In the genomic region with DNA sequence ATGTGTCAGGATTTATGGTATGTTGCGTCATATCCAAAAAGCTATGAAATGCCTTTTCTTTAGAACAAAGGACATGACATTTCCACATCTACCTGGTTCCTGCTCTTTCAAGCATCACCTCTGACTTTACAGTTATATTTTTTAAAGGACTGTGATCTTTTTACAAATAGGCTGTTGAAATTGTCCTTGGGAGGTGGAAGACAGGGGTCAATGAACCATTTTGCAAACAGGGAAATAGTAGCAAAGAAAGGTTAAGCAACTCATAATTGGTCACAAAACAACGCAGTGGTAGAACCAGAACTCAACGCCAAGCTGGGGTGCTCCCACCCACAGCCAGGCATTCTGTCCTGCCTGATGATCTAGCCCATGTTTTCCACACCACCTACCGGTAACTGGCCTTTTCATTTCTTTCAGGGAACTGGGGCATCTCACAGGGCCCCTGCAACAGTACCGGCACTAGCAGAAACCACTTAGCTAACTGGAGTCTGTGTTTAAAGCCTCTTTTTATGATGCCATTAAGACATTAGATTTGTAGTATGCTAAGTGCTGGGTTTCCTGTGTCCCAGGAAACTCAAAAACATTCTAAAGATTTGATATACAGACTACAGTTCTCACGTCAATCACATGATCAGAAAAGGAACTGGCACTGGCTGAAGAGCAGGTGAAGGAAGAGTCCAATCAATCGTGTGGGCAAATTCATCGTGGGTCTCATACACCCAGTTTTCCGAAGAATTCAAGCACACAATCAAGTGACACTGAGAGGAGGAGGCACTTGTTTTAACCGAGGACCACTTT, we compare ENCODE assay signal across 1 cellular context.
TF ChIP-seq lines count a peak whose summit lies in the region.

No MANE protein-coding gene starts in this region.

TF ChIP-seq in K562, 482 proteins besides CTCF, POLR2A, EP300 and RAD21 (continued from another document and continues in another):
- TF ChIP-seq, protein P1, sequence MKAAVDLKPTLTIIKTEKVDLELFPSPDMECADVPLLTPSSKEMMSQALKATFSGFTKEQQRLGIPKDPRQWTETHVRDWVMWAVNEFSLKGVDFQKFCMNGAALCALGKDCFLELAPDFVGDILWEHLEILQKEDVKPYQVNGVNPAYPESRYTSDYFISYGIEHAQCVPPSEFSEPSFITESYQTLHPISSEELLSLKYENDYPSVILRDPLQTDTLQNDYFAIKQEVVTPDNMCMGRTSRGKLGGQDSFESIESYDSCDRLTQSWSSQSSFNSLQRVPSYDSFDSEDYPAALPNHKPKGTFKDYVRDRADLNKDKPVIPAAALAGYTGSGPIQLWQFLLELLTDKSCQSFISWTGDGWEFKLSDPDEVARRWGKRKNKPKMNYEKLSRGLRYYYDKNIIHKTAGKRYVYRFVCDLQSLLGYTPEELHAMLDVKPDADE (conservative IDR thresholded peaks at IDR 0.05; ENCODE audit: control insufficient read depth, low read depth, low read length): no peak
- TF ChIP-seq MCM3 (IDR thresholded peaks at IDR 0.05): no peak
- no peak for TF ChIP-seq GABPB1 (CRISPR knock-in tag; IDR thresholded peaks at IDR 0.05)
- TF ChIP-seq TBP (optimal IDR thresholded peaks at IDR 0.05; ENCODE audit: low read depth, low read length): no peak
- TF ChIP-seq, protein P2, sequence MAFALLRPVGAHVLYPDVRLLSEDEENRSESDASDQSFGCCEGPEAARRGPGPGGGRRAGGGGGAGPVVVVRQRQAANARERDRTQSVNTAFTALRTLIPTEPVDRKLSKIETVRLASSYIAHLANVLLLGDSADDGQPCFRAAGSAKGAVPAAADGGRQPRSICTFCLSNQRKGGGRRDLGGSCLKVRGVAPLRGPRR (CRISPR knock-in tag; IDR thresholded peaks at IDR 0.05): no peak
- TF ChIP-seq PTTG1 (tag; IDR thresholded peaks at IDR 0.05; ENCODE audit: low read depth): 0 out of 2 replicates have a peak, but pooled peaks have one; percentile 38
- TF ChIP-seq RBFOX2 (IDR thresholded peaks at IDR 0.05; ENCODE audit: low read depth, low read length): no peak; the same call in 1 of the 2 replicates
- TF ChIP-seq ZNF785 (CRISPR knock-in tag; IDR thresholded peaks at IDR 0.05): no peak
- TF ChIP-seq, protein P3, sequence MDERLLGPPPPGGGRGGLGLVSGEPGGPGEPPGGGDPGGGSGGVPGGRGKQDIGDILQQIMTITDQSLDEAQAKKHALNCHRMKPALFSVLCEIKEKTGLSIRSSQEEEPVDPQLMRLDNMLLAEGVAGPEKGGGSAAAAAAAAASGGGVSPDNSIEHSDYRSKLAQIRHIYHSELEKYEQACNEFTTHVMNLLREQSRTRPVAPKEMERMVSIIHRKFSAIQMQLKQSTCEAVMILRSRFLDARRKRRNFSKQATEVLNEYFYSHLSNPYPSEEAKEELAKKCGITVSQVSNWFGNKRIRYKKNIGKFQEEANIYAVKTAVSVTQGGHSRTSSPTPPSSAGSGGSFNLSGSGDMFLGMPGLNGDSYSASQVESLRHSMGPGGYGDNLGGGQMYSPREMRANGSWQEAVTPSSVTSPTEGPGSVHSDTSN (CRISPR knock-in tag; IDR thresholded peaks at IDR 0.05; ENCODE audit: low read depth): no peak
- TF ChIP-seq, protein P3 (tag; conservative IDR thresholded peaks at IDR 0.05; ENCODE audit: low read depth): peak; percentile 88
- TF ChIP-seq CXXC5 (CRISPR knock-in tag; IDR thresholded peaks at IDR 0.05): 0 out of 2 replicates have a peak, but pooled peaks have one; percentile 19
- no peak for TF ChIP-seq HMG20B (CRISPR knock-in tag; IDR thresholded peaks at IDR 0.05)
- TF ChIP-seq, protein P4, sequence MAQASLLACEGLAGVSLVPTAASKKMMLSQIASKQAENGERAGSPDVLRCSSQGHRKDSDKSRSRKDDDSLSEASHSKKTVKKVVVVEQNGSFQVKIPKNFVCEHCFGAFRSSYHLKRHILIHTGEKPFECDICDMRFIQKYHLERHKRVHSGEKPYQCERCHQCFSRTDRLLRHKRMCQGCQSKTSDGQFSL (CRISPR knock-in tag; IDR thresholded peaks at IDR 0.05): no peak
- TF ChIP-seq, protein P4 (tag; IDR thresholded peaks at IDR 0.05): no peak
- peak; percentile 83 for TF ChIP-seq ZNF589 (CRISPR knock-in tag; IDR thresholded peaks at IDR 0.05; ENCODE audit: low read depth)
- TF ChIP-seq, protein P5, sequence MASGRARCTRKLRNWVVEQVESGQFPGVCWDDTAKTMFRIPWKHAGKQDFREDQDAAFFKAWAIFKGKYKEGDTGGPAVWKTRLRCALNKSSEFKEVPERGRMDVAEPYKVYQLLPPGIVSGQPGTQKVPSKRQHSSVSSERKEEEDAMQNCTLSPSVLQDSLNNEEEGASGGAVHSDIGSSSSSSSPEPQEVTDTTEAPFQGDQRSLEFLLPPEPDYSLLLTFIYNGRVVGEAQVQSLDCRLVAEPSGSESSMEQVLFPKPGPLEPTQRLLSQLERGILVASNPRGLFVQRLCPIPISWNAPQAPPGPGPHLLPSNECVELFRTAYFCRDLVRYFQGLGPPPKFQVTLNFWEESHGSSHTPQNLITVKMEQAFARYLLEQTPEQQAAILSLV (tag; IDR thresholded peaks at IDR 0.05): peak; percentile 85
- no peak for TF ChIP-seq MEF2D (tag; conservative IDR thresholded peaks at IDR 0.05; ENCODE audit: low read depth)
- TF ChIP-seq BRD9 (IDR thresholded peaks at IDR 0.05; ENCODE audit: low read depth, partially characterized antibody): peak; percentile 16
- no peak for TF ChIP-seq ATF1 (CRISPR knock-in tag; IDR thresholded peaks at IDR 0.05)
- no peak for TF ChIP-seq ATF1 (tag; IDR thresholded peaks at IDR 0.05)
- TF ChIP-seq, protein P6, sequence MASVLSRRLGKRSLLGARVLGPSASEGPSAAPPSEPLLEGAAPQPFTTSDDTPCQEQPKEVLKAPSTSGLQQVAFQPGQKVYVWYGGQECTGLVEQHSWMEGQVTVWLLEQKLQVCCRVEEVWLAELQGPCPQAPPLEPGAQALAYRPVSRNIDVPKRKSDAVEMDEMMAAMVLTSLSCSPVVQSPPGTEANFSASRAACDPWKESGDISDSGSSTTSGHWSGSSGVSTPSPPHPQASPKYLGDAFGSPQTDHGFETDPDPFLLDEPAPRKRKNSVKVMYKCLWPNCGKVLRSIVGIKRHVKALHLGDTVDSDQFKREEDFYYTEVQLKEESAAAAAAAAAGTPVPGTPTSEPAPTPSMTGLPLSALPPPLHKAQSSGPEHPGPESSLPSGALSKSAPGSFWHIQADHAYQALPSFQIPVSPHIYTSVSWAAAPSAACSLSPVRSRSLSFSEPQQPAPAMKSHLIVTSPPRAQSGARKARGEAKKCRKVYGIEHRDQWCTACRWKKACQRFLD (CRISPR knock-in tag; IDR thresholded peaks at IDR 0.05): peak; percentile 12; the same call in 1 of the 2 replicates
- TF ChIP-seq, protein P7, sequence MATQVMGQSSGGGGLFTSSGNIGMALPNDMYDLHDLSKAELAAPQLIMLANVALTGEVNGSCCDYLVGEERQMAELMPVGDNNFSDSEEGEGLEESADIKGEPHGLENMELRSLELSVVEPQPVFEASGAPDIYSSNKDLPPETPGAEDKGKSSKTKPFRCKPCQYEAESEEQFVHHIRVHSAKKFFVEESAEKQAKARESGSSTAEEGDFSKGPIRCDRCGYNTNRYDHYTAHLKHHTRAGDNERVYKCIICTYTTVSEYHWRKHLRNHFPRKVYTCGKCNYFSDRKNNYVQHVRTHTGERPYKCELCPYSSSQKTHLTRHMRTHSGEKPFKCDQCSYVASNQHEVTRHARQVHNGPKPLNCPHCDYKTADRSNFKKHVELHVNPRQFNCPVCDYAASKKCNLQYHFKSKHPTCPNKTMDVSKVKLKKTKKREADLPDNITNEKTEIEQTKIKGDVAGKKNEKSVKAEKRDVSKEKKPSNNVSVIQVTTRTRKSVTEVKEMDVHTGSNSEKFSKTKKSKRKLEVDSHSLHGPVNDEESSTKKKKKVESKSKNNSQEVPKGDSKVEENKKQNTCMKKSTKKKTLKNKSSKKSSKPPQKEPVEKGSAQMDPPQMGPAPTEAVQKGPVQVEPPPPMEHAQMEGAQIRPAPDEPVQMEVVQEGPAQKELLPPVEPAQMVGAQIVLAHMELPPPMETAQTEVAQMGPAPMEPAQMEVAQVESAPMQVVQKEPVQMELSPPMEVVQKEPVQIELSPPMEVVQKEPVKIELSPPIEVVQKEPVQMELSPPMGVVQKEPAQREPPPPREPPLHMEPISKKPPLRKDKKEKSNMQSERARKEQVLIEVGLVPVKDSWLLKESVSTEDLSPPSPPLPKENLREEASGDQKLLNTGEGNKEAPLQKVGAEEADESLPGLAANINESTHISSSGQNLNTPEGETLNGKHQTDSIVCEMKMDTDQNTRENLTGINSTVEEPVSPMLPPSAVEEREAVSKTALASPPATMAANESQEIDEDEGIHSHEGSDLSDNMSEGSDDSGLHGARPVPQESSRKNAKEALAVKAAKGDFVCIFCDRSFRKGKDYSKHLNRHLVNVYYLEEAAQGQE (CRISPR knock-in tag; IDR thresholded peaks at IDR 0.05; ENCODE audit: low read depth): no peak
- TF ChIP-seq ZNF311 (CRISPR knock-in tag; IDR thresholded peaks at IDR 0.05): 0 out of 2 replicates have a peak, but pooled peaks have one; percentile 4
- no peak for TF ChIP-seq ZNF324 (CRISPR knock-in tag; IDR thresholded peaks at IDR 0.05)
- TF ChIP-seq ETV1 (tag; conservative IDR thresholded peaks at IDR 0.05; ENCODE audit: low read depth): 0 out of 2 replicates have a peak, but pooled peaks have one; percentile 58
- peak; percentile 31 to 33; a peak in 1 of 4 replicates for TF ChIP-seq TRIM24 (IDR thresholded peaks at IDR 0.05)
- no peak for TF ChIP-seq PYGO2 (tag; IDR thresholded peaks at IDR 0.05)
- TF ChIP-seq PML (IDR thresholded peaks at IDR 0.05; ENCODE audit: low read length): no peak
- 0 out of 2 replicates have a peak, but pooled peaks have one; percentile 33 for TF ChIP-seq ZNF584 (CRISPR knock-in tag; IDR thresholded peaks at IDR 0.05; ENCODE audit: low read depth)
- TF ChIP-seq ZNF140 (CRISPR knock-in tag; IDR thresholded peaks at IDR 0.05): no peak
- no peak for TF ChIP-seq MTA2 (IDR thresholded peaks at IDR 0.05; ENCODE audit: low read depth)
- TF ChIP-seq, protein P8, sequence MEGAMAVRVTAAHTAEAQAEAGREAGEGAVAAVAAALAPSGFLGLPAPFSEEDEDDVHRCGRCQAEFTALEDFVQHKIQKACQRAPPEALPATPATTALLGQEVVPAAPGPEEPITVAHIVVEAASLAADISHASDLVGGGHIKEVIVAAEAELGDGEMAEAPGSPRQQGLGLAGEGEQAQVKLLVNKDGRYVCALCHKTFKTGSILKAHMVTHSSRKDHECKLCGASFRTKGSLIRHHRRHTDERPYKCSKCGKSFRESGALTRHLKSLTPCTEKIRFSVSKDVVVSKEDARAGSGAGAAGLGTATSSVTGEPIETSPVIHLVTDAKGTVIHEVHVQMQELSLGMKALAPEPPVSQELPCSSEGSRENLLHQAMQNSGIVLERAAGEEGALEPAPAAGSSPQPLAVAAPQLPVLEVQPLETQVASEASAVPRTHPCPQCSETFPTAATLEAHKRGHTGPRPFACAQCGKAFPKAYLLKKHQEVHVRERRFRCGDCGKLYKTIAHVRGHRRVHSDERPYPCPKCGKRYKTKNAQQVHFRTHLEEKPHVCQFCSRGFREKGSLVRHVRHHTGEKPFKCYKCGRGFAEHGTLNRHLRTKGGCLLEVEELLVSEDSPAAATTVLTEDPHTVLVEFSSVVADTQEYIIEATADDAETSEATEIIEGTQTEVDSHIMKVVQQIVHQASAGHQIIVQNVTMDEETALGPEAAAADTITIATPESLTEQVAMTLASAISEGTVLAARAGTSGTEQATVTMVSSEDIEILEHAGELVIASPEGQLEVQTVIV (CRISPR knock-in tag; IDR thresholded peaks at IDR 0.05; ENCODE audit: borderline replicate concordance): no peak
- TF ChIP-seq, protein P9, sequence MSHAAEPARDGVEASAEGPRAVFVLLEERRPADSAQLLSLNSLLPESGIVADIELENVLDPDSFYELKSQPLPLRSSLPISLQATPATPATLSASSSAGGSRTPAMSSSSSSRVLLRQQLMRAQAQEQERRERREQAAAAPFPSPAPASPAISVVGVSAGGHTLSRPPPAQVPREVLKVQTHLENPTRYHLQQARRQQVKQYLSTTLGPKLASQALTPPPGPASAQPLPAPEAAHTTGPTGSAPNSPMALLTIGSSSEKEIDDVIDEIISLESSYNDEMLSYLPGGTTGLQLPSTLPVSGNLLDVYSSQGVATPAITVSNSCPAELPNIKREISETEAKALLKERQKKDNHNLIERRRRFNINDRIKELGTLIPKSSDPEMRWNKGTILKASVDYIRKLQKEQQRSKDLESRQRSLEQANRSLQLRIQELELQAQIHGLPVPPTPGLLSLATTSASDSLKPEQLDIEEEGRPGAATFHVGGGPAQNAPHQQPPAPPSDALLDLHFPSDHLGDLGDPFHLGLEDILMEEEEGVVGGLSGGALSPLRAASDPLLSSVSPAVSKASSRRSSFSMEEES (CRISPR knock-in tag; IDR thresholded peaks at IDR 0.05): peak; percentile 70
- TF ChIP-seq POLR2H (tag; IDR thresholded peaks at IDR 0.05; ENCODE audit: low read depth): 0 out of 2 replicates have a peak, but pooled peaks have one; percentile 37
- TF ChIP-seq, protein P10, sequence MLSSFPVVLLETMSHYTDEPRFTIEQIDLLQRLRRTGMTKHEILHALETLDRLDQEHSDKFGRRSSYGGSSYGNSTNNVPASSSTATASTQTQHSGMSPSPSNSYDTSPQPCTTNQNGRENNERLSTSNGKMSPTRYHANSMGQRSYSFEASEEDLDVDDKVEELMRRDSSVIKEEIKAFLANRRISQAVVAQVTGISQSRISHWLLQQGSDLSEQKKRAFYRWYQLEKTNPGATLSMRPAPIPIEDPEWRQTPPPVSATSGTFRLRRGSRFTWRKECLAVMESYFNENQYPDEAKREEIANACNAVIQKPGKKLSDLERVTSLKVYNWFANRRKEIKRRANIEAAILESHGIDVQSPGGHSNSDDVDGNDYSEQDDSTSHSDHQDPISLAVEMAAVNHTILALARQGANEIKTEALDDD (IDR thresholded peaks at IDR 0.05): peak; percentile 60; the same call in 1 of the 2 replicates
- no peak for TF ChIP-seq SMARCB1 (IDR thresholded peaks at IDR 0.05; ENCODE audit: insufficient read length, low read depth)
- peak; percentile 99 for TF ChIP-seq CEBPB (tag; IDR thresholded peaks at IDR 0.05)
- TF ChIP-seq HNRNPLL (IDR thresholded peaks at IDR 0.05; ENCODE audit: low read depth, low read length, poor library complexity, severe bottlenecking): no peak
- TF ChIP-seq, protein P11, sequence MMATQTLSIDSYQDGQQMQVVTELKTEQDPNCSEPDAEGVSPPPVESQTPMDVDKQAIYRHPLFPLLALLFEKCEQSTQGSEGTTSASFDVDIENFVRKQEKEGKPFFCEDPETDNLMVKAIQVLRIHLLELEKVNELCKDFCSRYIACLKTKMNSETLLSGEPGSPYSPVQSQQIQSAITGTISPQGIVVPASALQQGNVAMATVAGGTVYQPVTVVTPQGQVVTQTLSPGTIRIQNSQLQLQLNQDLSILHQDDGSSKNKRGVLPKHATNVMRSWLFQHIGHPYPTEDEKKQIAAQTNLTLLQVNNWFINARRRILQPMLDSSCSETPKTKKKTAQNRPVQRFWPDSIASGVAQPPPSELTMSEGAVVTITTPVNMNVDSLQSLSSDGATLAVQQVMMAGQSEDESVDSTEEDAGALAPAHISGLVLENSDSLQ (IDR thresholded peaks at IDR 0.05): peak; percentile 67
